12 cellular contexts compared by ENCODE assay signal in the genomic region with DNA sequence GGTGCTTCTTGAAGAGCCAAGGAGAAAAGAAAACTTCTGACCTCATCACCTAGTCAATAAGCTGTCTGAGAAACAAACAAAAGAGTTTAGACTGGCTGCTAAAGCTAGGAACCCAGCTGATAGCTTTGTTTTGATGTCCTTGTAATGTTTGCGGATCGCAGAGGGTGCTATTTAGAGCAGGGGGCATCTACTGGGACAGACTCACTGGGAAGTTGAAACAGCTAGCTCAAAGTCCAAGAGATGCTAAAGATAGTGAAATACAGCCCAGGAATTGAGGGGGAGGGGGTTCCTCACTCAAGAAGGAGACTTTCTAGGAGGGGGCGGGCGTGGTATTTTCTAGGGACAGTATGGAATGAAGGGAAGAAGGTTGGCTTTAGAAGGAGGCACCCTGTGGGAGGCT. TPM values are rescaled to one million over a fixed set of nuclear protein-coding genes. Genes with fewer than 3 reads are reported as not detected.
DNase-seq lines count a peak whose midpoint lies in the region; ATAC-seq, FAIRE-seq and TF ChIP-seq lines count a peak whose summit lies in the region.
"Had no signal": no experiment of that assay in that cellular context is flagged by ENCODE, and none has a peak within 500 bp of the region (broad histone marks: within the 10 kb centered on the region; RNA-seq: fewer than 3 reads in every experiment).

No MANE protein-coding gene starts in this region.

- ATAC-seq in effector memory CD8-positive, alpha-beta T cell (replicated peaks): no peak
- peak in 2 of 4 donors; percentile 5 to 25 for ATAC-seq in pancreas
- no peak for ATAC-seq in stimulated activated memory B cell treated with anti-CD40 and anti-IgM and Interleukin-4, amounts not matched to agents 10 μg/mL and 1 μg/mL and 100 μg/mL, for 72 hours
- ATAC-seq in GM21360 (IDR thresholded peaks at IDR 0.05; ENCODE audit: unreplicated experiment): no peak
- ATAC-seq: SK-N-SH treated with all-trans-retinoic acid at 6 μM for 48 hours had no signal

- no peaks in the 10 kb centered on the region for H4K20me1 ChIP-seq in MM.1S (ENCODE audit: insufficient read depth, low read length)

- H3K4me2 ChIP-seq in MM.1S (ENCODE audit: low read depth, low read length): peak overlapping the region; percentile 64; the same call in 1 of the 2 replicates

- H3K4me1 ChIP-seq in CD4-positive, alpha-beta memory T cell (ENCODE audit: insufficient read depth, low read length): peaks cover 69% of the 10 kb centered on the region
- H3K4me1 ChIP-seq in MM.1S (ENCODE audit: low read length) (peaks cover 49% of the 10 kb centered on the region), pancreas (peaks cover 47 to 65% (median 63%) of the 10 kb centered on the region in 3 donors)

- 49 to 60% methylated on average over 4 of the region's 4 CpGs for WGBS in pancreas, 2 donors

- POLR2A ChIA-PET in CD4-positive, alpha-beta memory T cell (lab: Charles Lee; ENCODE audit: partially characterized antibody): interaction anchor here (0.6 to 1.4 kb wide), 7 partner anchors 18 to 105 kb away, joined by 3 to 7 read pairs (median 3); partner anchors contain the start of gene ZBTB16

- H3K9me3 Mint-ChIP-seq in CD4-positive, alpha-beta memory T cell: peaks cover 0 to 6% (median 0%) of the 10 kb centered on the region in 8 donors
- no peaks in the 10 kb centered on the region for H3K9me3 Mint-ChIP-seq in effector memory CD8-positive, alpha-beta T cell
- no peaks in the 10 kb centered on the region for H3K9me3 Mint-ChIP-seq in stimulated activated memory B cell treated with anti-CD40 and anti-IgM and Interleukin-4, amounts not matched to agents 10 μg/mL and 1 μg/mL and 100 μg/mL, for 72 hours

- no peaks in the 10 kb centered on the region for H3K9me3 ChIP-seq in CD4-positive, alpha-beta memory T cell (ENCODE audit: control insufficient read depth in 1 of 2, low read length in 2 of 2)
- H3K9me3 ChIP-seq in MM.1S (replicated peaks; ENCODE audit: insufficient read depth, low read length): no peaks in the 10 kb centered on the region
- H3K9me3 ChIP-seq in pancreas: no peaks in the 10 kb centered on the region

- H3K36me3 Mint-ChIP-seq in CD4-positive, alpha-beta memory T cell: no peaks in the 10 kb centered on the region
- H3K36me3 Mint-ChIP-seq in effector memory CD8-positive, alpha-beta T cell (ENCODE audit: insufficient read depth): peaks cover 82% of the 10 kb centered on the region
- H3K36me3 Mint-ChIP-seq in stimulated activated memory B cell treated with anti-CD40 and anti-IgM and Interleukin-4, amounts not matched to agents 10 μg/mL and 1 μg/mL and 100 μg/mL, for 72 hours: no peaks in the 10 kb centered on the region

- peaks cover 57 to 87% (median 71%) of the 10 kb centered on the region in 4 donors for H3K4me1 Mint-ChIP-seq in CD4-positive, alpha-beta memory T cell
- H3K4me1 Mint-ChIP-seq in effector memory CD8-positive, alpha-beta T cell (ENCODE audit: low read depth in 2 of 2): peaks cover 76 to 80% of the 10 kb centered on the region in 2 donors
- H3K4me1 Mint-ChIP-seq in stimulated activated memory B cell treated with anti-CD40 and anti-IgM and Interleukin-4, amounts not matched to agents 10 μg/mL and 1 μg/mL and 100 μg/mL, for 72 hours: peaks cover 35% of the 10 kb centered on the region

- no peak for TF ChIP-seq CTCF in MM.1S (IDR thresholded peaks at IDR 0.05; ENCODE audit: low read length)
- TF ChIP-seq CTCF in pancreas (IDR thresholded peaks at IDR 0.05): no peak

- peak overlapping the region; percentile 79 for H2AFZ ChIP-seq in MM.1S (ENCODE audit: low read length)

- H3K27ac Mint-ChIP-seq in CD4-positive, alpha-beta memory T cell: peak overlapping the region; percentile 84 to 99 (median 94)
- peak overlapping the region; percentile 90 to 96 for H3K27ac Mint-ChIP-seq in effector memory CD8-positive, alpha-beta T cell
- no peak overlapping the region for H3K27ac Mint-ChIP-seq in stimulated activated memory B cell treated with anti-CD40 and anti-IgM and Interleukin-4, amounts not matched to agents 10 μg/mL and 1 μg/mL and 100 μg/mL, for 72 hours

- peak overlapping the region; percentile 55 for H3K27ac ChIP-seq in CD4-positive, alpha-beta memory T cell (ENCODE audit: low read depth, low read length)
- H3K27ac ChIP-seq in MM.1S (ENCODE audit: low read length) (peak overlapping the region; percentile 76), pancreas (peak overlapping the region in 3 of 4 donors; percentile 48 to 61 (median 53))

- no peak for DNase-seq in CD4-positive, alpha-beta memory T cell
- peak; percentile 30 for DNase-seq in MM.1S
- DNase-seq in effector memory CD8-positive, alpha-beta T cell: no peak
- no peak for DNase-seq in pancreas
- DNase-seq in SW 1271 (lab: John Stamatoyannopoulos, UW): no peak
- no peak for DNase-seq in stimulated activated CD4-positive, alpha-beta T cell treated with anti-CD3 and anti-CD28 coated beads, Interleukin-2, amount 100 ng/mL, for 48 hours
- DNase-seq: activated naive CD4-positive, alpha-beta T cell treated with anti-CD3 and anti-CD28 coated beads, Interleukin-2, amount 50 U/mL, for 16 hours; Karpas-422; NCI-H446 had no signal

- H3K9me2 ChIP-seq in MM.1S (replicated peaks; ENCODE audit: insufficient read depth, low read length): no peaks in the 10 kb centered on the region

- peak overlapping the region; percentile 55 for H3K9ac ChIP-seq in MM.1S (ENCODE audit: low read length)

- no peaks in the 10 kb centered on the region for H3K36me3 ChIP-seq in CD4-positive, alpha-beta memory T cell (ENCODE audit: insufficient read depth, low read length)
- H3K36me3 ChIP-seq in MM.1S (replicated peaks; ENCODE audit: insufficient read depth, low read length) (no peaks in the 10 kb centered on the region), pancreas (peaks cover 0 to 4% (median 3%) of the 10 kb centered on the region in 3 donors)

- no peak overlapping the region for H3K4me3 ChIP-seq in CD4-positive, alpha-beta memory T cell (ENCODE audit: low read length in 2 of 2)
- H3K4me3 ChIP-seq in MM.1S (ENCODE audit: low read length): no peak overlapping the region
- no peak overlapping the region for H3K4me3 ChIP-seq in pancreas

- intact Hi-C loops in CD4-positive, alpha-beta memory T cell (cut with micrococcal nuclease): loop anchor here (5.0 kb wide), 2 partner anchors 44 to 104 kb away; no protein-coding TSS in a partner anchor
- intact Hi-C loops in pancreas (cut with DNase I): no loop called here

- H3K4me3 Mint-ChIP-seq in CD4-positive, alpha-beta memory T cell: peak overlapping the region in 7 of 8 donors; percentile 43 to 90 (median 84)
- H3K4me3 Mint-ChIP-seq in effector memory CD8-positive, alpha-beta T cell: peak overlapping the region; percentile 82 to 87
- H3K4me3 Mint-ChIP-seq in stimulated activated memory B cell treated with anti-CD40 and anti-IgM and Interleukin-4, amounts not matched to agents 10 μg/mL and 1 μg/mL and 100 μg/mL, for 72 hours: no peak overlapping the region

- no peaks in the 10 kb centered on the region for H3K79me2 ChIP-seq in MM.1S (ENCODE audit: low read length)

- no peaks in the 10 kb centered on the region for H3K27me3 ChIP-seq in CD4-positive, alpha-beta memory T cell (ENCODE audit: insufficient read depth, low read length)
- H3K27me3 ChIP-seq in MM.1S (replicated peaks; ENCODE audit: insufficient read depth, low read length) (no peaks in the 10 kb centered on the region), pancreas (no peaks in the 10 kb centered on the region)

- peaks cover 17% of the 10 kb centered on the region for H3F3A ChIP-seq in MM.1S (ENCODE audit: insufficient read depth, low read length)

- H3K27me3 Mint-ChIP-seq in CD4-positive, alpha-beta memory T cell: no peaks in the 10 kb centered on the region
- H3K27me3 Mint-ChIP-seq in effector memory CD8-positive, alpha-beta T cell: peaks cover 0 to 4% of the 10 kb centered on the region in 2 donors
- H3K27me3 Mint-ChIP-seq in stimulated activated memory B cell treated with anti-CD40 and anti-IgM and Interleukin-4, amounts not matched to agents 10 μg/mL and 1 μg/mL and 100 μg/mL, for 72 hours: peaks cover 75% of the 10 kb centered on the region

- CTCF ChIA-PET in CD4-positive, alpha-beta memory T cell (lab: Charles Lee; ENCODE audit: partially characterized antibody): interaction anchor here (1.3 to 1.5 kb wide), 2 partner anchors 17 to 40 kb away, joined by 3 to 7 read pairs; no protein-coding TSS in a partner anchor

- FAIRE-seq in pancreas (lab: Jason Lieb, UNC): no peak

RNA-seq across cellular contexts. Expression of gene ZBTB16, which starts 18.9 kb away (rescaled TPM):
- 1 to 10 TPM; 5.6 to 8.2 TPM for total RNA-seq in CD4-positive, alpha-beta memory T cell
- 10 to 100 TPM in 1 of 2 donors, 1 to 10 TPM in 1; 9.0 to 28.4 TPM for polyA plus RNA-seq in CD4-positive, alpha-beta memory T cell
- total RNA-seq in pancreas: 10 to 100 TPM in 5 of 6 donors, 1 to 10 TPM in 1; 8.1 to 76.4 (median 47.0) TPM
- 10 to 100 TPM; 12.0 to 41.3 TPM for polyA plus RNA-seq in pancreas
